1 cellular context compared by ENCODE assay signal in genomic region chr20:36154696-36155628, GRCh38.
TF ChIP-seq lines count a peak whose summit lies in the region.

TSS of gene EPB41L1 (plus strand) at chr20:36154740. CDS start at chr20:36173778, 19,038 bp downstream.

TF ChIP-seq in HepG2, 621 proteins besides CTCF, POLR2A, EP300 and RAD21 (continued from another document):
- 0 out of 2 replicates have a peak, but pooled peaks have one; percentile 51 for TF ChIP-seq E2F2 (CRISPR knock-in tag; IDR thresholded peaks at IDR 0.05; ENCODE audit: borderline replicate concordance)
- no peak for TF ChIP-seq SETDB1 (CRISPR knock-in tag; IDR thresholded peaks at IDR 0.05; ENCODE audit: borderline replicate concordance)
- TF ChIP-seq PAWR (CRISPR knock-in tag; IDR thresholded peaks at IDR 0.05; ENCODE audit: borderline replicate concordance), result no peak; the same call in 1 of the 2 replicates
- TF ChIP-seq ZNF292 (CRISPR knock-in tag; IDR thresholded peaks at IDR 0.05; ENCODE audit: borderline replicate concordance, low read depth), result 0 out of 2 replicates have a peak, but pooled peaks have one; percentile 35
- TF ChIP-seq ZHX2 (IDR thresholded peaks at IDR 0.05; ENCODE audit: low read depth), result no peak
- TF ChIP-seq ZHX2 (CRISPR knock-in tag; IDR thresholded peaks at IDR 0.05; ENCODE audit: borderline replicate concordance), result no peak
- TF ChIP-seq HNRNPUL1 (IDR thresholded peaks at IDR 0.05; ENCODE audit: low read depth, low read length), result no peak
- 0 out of 2 replicates have a peak, but pooled peaks have one; percentile 32 for TF ChIP-seq ZNF205 (CRISPR knock-in tag; IDR thresholded peaks at IDR 0.05)
- TF ChIP-seq KAT7 (CRISPR knock-in tag; IDR thresholded peaks at IDR 0.05; ENCODE audit: borderline replicate concordance), result no peak
- TF ChIP-seq ZNF749 (CRISPR knock-in tag; IDR thresholded peaks at IDR 0.05; ENCODE audit: borderline replicate concordance), result no peak
- no peak for TF ChIP-seq STAT6 (CRISPR knock-in tag; IDR thresholded peaks at IDR 0.05; ENCODE audit: borderline replicate concordance)
- peak; percentile 75; the same call in 1 of the 2 replicates for TF ChIP-seq LBX2 (CRISPR knock-in tag; IDR thresholded peaks at IDR 0.05; ENCODE audit: borderline replicate concordance)
- no peak for TF ChIP-seq FOSL2 (CRISPR knock-in tag; IDR thresholded peaks at IDR 0.05)
- no peak for TF ChIP-seq IKZF1 (IDR thresholded peaks at IDR 0.05)
- TF ChIP-seq ZNF281 (CRISPR knock-in tag; IDR thresholded peaks at IDR 0.05; ENCODE audit: borderline replicate concordance), result peak; percentile 84
- no peak for TF ChIP-seq MTF1 (CRISPR knock-in tag; IDR thresholded peaks at IDR 0.05)
- TF ChIP-seq CBX1 (IDR thresholded peaks at IDR 0.05; ENCODE audit: low read depth), result no peak
- TF ChIP-seq ZNF543 (CRISPR knock-in tag; IDR thresholded peaks at IDR 0.05), result no peak
- TF ChIP-seq ZNF552 (CRISPR knock-in tag; IDR thresholded peaks at IDR 0.05; ENCODE audit: borderline replicate concordance), result no peak
- no peak for TF ChIP-seq ZC3H13 (CRISPR knock-in tag; IDR thresholded peaks at IDR 0.05)
- TF ChIP-seq ETV5 (CRISPR knock-in tag; IDR thresholded peaks at IDR 0.05; ENCODE audit: borderline replicate concordance), result peak; percentile 15; the same call in 1 of the 2 replicates
- 0 out of 2 replicates have a peak, but pooled peaks have one; percentile 7 for TF ChIP-seq RBFOX2 (IDR thresholded peaks at IDR 0.05; ENCODE audit: low read depth, low read length)
- TF ChIP-seq ZNF713 (CRISPR knock-in tag; IDR thresholded peaks at IDR 0.05), result 0 out of 2 replicates have a peak, but pooled peaks have one; percentile 18
- TF ChIP-seq ZNF687 (CRISPR knock-in tag; IDR thresholded peaks at IDR 0.05), result peak; percentile 66; the same call in 1 of the 2 replicates
TF ChIP-seq in HepG2: peak in this region for 84.
